ENCODE assay signal across 1 cellular context in the genomic region with DNA sequence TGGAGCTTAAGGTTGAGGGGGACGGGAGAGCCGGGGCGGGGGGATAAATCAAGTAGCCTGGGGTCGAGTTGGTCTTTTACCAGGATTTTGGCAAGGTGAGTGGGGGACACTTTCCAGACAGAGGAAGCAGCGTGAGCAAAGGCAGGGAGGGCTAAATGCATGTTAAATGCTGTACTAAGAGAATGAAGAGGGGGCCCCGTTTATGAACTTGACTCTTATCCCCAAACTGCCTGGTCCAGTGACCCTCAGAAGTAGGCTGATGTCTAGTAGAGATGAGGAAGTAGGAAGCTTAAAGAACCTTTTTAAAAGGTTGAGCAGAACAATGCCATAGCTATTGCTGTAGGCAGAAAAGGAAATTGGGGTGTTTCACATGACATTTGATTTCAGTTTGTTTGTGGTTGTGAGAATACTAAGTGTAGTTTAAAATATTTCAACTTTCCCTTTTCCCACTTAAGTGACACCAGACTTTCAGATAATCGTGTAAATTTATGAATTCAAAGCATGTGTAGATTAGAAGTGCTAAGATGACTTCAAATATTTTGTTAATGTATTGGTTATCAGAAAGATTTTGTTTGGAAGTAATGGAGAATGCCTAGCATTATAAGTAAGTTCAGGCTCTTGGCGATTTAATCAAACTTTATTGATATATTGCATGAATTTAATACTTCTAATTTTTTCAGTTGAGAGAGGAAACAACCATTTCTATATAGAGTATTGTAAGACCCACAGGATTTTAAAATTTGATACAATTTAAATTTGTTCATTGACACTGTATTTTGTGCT.
TF ChIP-seq lines count a peak whose summit lies in the region.

No MANE protein-coding gene starts in this region.

TF ChIP-seq in SK-N-SH treated with all-trans-retinoic acid at 6 μM for 48 hours, 23 proteins besides CTCF, POLR2A, EP300 and RAD21 (continued from another document):
- TF ChIP-seq, protein P1, sequence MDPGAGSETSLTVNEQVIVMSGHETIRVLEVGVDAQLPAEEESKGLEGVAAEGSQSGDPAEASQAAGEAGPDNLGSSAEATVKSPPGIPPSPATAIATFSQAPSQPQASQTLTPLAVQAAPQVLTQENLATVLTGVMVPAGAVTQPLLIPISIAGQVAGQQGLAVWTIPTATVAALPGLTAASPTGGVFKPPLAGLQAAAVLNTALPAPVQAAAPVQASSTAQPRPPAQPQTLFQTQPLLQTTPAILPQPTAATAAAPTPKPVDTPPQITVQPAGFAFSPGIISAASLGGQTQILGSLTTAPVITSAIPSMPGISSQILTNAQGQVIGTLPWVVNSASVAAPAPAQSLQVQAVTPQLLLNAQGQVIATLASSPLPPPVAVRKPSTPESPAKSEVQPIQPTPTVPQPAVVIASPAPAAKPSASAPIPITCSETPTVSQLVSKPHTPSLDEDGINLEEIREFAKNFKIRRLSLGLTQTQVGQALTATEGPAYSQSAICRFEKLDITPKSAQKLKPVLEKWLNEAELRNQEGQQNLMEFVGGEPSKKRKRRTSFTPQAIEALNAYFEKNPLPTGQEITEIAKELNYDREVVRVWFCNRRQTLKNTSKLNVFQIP (CRISPR knock-in tag; IDR thresholded peaks at IDR 0.05; ENCODE audit: borderline replicate concordance, low read depth): no peak
- TF ChIP-seq ESRRG (CRISPR knock-in tag; IDR thresholded peaks at IDR 0.05) (no peak), ARNTL (CRISPR knock-in tag; IDR thresholded peaks at IDR 0.05; ENCODE audit: borderline replicate concordance, low read depth) (no peak), ZFP3 (CRISPR knock-in tag; IDR thresholded peaks at IDR 0.05) (no peak)
TF ChIP-seq in SK-N-SH treated with all-trans-retinoic acid at 6 μM for 48 hours: peak in this region for 0.
